18 cellular contexts compared by ENCODE assay signal in genomic region chr11:93519179-93519578, GRCh38. TPM values are rescaled to one million over a fixed set of nuclear protein-coding genes. Genes with fewer than 3 reads are reported as not detected.
DNase-seq lines count a peak whose midpoint lies in the region; ATAC-seq, FAIRE-seq and TF ChIP-seq lines count a peak whose summit lies in the region.
"Had no signal": no experiment of that assay in that cellular context is flagged by ENCODE, and none has a peak within 500 bp of the region (broad histone marks: within the 10 kb centered on the region; RNA-seq: fewer than 3 reads in every experiment).

No MANE protein-coding gene starts in this region.

- peak overlapping the region; percentile 14 for H3K4me2 ChIP-seq in GM12878 (ENCODE audit: control insufficient read depth, insufficient read depth)

- RAD21 ChIA-PET in GM12878 (lab: Charles Lee; ENCODE audit: unreplicated experiment) = interaction anchor here (0.6 to 15.4 kb wide), 2 partner anchors 18 to 115 kb away, joined by 3 to 299 read pairs; partner anchors contain the start of gene SMCO4

- H3K4me3 ChIP-seq in GM12878 (no peak overlapping the region), heart left ventricle (no peak overlapping the region)

- H2AFZ ChIP-seq in GM12878 (ENCODE audit: control insufficient read depth, low read depth, low read length) = no peak overlapping the region

- 82% methylated on average over 1 of the region's 1 CpG for WGBS in GM12878 (ENCODE audit: insufficient coverage, insufficient replicate concordance, low lambda C conversion rate, missing lambda C conversion rate)
- WGBS in heart left ventricle, 4 donors = 79 to 89% (median 85%) methylated on average over 1 of the region's 1 CpG

- H3K79me2 ChIP-seq in GM12878 (ENCODE audit: control insufficient read depth, insufficient read depth, low read length) = peaks cover 44% of the 10 kb centered on the region

- no peaks in the 10 kb centered on the region for H4K20me1 ChIP-seq in GM12878 (ENCODE audit: control insufficient read depth, insufficient read depth)

- H3K4me1 ChIP-seq in GM12878 (ENCODE audit: control insufficient read depth, insufficient read depth, low read length) (peaks cover 51% of the 10 kb centered on the region), heart left ventricle (peaks cover 0 to 60% (median 16%) of the 10 kb centered on the region in 12 donors)

- in situ Hi-C loops in GM12878 (cut with MboI) (no loop called here), GM13977 (cut with MboI; ENCODE audit: low pct_unique_long_range_greater_than_20kb, low sequenced_read_pairs, unreplicated experiment) (no loop called here)

- CTCF ChIA-PET in GM12878 (lab: Yijun Ruan, JAX) = interaction anchor here (0.6 kb wide), 1 partner anchor 1493 kb away, joined by 3 read pairs; no protein-coding TSS in a partner anchor

- TF ChIP-seq CTCF in GM12878 (IDR thresholded peaks at IDR 0.05 in 2 of 3, conservative IDR thresholded peaks at IDR 0.05 in 1 of 3; ENCODE audit: control insufficient read depth in 2 of 3, extremely low read depth in 1 of 3, insufficient read depth in 1 of 3, low read depth in 3 of 3, low read length in 3 of 3) = no peak
- TF ChIP-seq CTCF in GM13977 (IDR thresholded peaks at IDR 0.05; ENCODE audit: extremely low read depth, insufficient read depth, missing control alignments) = no peak
- no peak for TF ChIP-seq CTCF in heart left ventricle (IDR thresholded peaks at IDR 0.05)

- DNase-seq in DMS153 treated with DMSO at 0.1 percent for 48 hours (lab: John Stamatoyannopoulos, UW; ENCODE audit: unreplicated experiment) = peak; percentile 78
- DNase-seq in NCI-H1092 treated with DMSO at 0.1 percent for 48 hours (lab: John Stamatoyannopoulos, UW) = peak; percentile 95
- DNase-seq in NCI-H510A (lab: John Stamatoyannopoulos, UW) = peak; percentile 43
- no peak for DNase-seq in GM12878 (ENCODE audit: low read depth, low spot score)
- DNase-seq in LoVo (ENCODE audit: low spot score) = no peak
- DNase-seq in GM13977 (ENCODE audit: low spot score) = no peak
- DNase-seq in heart left ventricle = no peak
- DNase-seq: activated CD4-positive, alpha-beta T cell treated with anti-CD3 and anti-CD28 coated beads for 4 hours; activated CD8-positive, alpha-beta memory T cell treated with anti-CD3 and anti-CD28 coated beads, Interleukin-2, amount 50 U/mL, for 4 hours; AML-193; hippocampal formation; mesendoderm; NCI-H226; nephron progenitor cell had no signal

- intact Hi-C loops in GM12878 (cut with micrococcal nuclease; ENCODE audit: unreplicated experiment) (no loop called here), heart left ventricle (cut with DNase I) (no loop called here)

- TF ChIP-seq POLR2A in GM12878 (IDR thresholded peaks at IDR 0.05; ENCODE audit: low read depth, low read length) (no peak), heart left ventricle (IDR thresholded peaks at IDR 0.05) (no peak)

- no peak for FAIRE-seq in GM12878 (lab: Jason Lieb, UNC)
- FAIRE-seq: D721Med, endometrium had no signal

- H3K9me3 ChIP-seq in GM12878 (replicated peaks; ENCODE audit: control insufficient read depth, insufficient read depth, low read length) (no peaks in the 10 kb centered on the region), heart left ventricle (no peaks in the 10 kb centered on the region)

- H3K36me3 ChIP-seq in GM12878 (ENCODE audit: control insufficient read depth in 2 of 2, insufficient read depth in 2 of 2, low read length in 1 of 2) (no peaks in the 10 kb centered on the region; a peak in 1 of 4 replicates), heart left ventricle (no peaks in the 10 kb centered on the region)

- H3K9ac ChIP-seq in GM12878 (ENCODE audit: control insufficient read depth, insufficient read depth, low read length) = no peak overlapping the region

- H3K27ac ChIP-seq in GM12878 (ENCODE audit: control insufficient read depth, insufficient read depth) (no peak overlapping the region), heart left ventricle (no peak overlapping the region)

- SMC1A ChIA-PET in GM12878 (lab: Charles Lee; ENCODE audit: uncharacterized antibody, unreplicated experiment) = interaction anchor here (0.7 to 9.3 kb wide), 2 partner anchors 17 to 28 kb away, joined by 3 to 275 read pairs; no protein-coding TSS in a partner anchor

- no peak for TF ChIP-seq RAD21 in GM12878 (IDR thresholded peaks at IDR 0.05; ENCODE audit: insufficient read depth, low read depth, low read length)

- no TSS peak for BruUV-seq in GM12878 (replicated peaks; lab: Mats Ljungman, UMichigan)

- TF ChIP-seq EP300 in GM12878 (IDR thresholded peaks at IDR 0.05; ENCODE audit: borderline replicate concordance in 1 of 2, control insufficient read depth in 1 of 2, low read depth in 2 of 2, low read length in 2 of 2) = no peak

- no peaks in the 10 kb centered on the region for H3K27me3 ChIP-seq in GM12878 (replicated peaks in 1 of 2; ENCODE audit: control insufficient read depth in 2 of 2, insufficient read depth in 2 of 2, low read length in 1 of 2)
- no peaks in the 10 kb centered on the region for H3K27me3 ChIP-seq in heart left ventricle

- no peak for ATAC-seq in GM12878
- ATAC-seq in HG03442 (IDR thresholded peaks at IDR 0.05; ENCODE audit: unreplicated experiment) = no peak
- no peak for ATAC-seq in heart left ventricle
- ATAC-seq: Panc1 had no signal

- POLR2A ChIA-PET in GM12878 (lab: Charles Lee) = interaction anchor here (1.1 to 1.5 kb wide), 2 partner anchors 14 to 20 kb away, joined by 3 to 4 read pairs; no protein-coding TSS in a partner anchor

TF ChIP-seq in GM12878, 131 proteins besides CTCF, POLR2A, EP300 and RAD21 (continues in another document):
- TF ChIP-seq CUX1 (IDR thresholded peaks at IDR 0.05; ENCODE audit: insufficient replicate concordance, low read depth, low read length) = no peak
- no peak for TF ChIP-seq SIX5 (IDR thresholded peaks at IDR 0.05; ENCODE audit: low read depth, low read length, severe bottlenecking)
- TF ChIP-seq PAX5 (IDR thresholded peaks at IDR 0.05; ENCODE audit: borderline replicate concordance, low read depth, low read length) = no peak
- TF ChIP-seq PKNOX1 (IDR thresholded peaks at IDR 0.05) = peak; percentile 18; the same call in 1 of the 2 replicates

RNA-seq across cellular contexts. Expression of gene SMCO4, which starts 24.0 kb away (rescaled TPM):
- total RNA-seq in GM12878 (2013; cell fraction: nucleolus; rRNA removed) = 20.0 and 25.0 TPM in 2 replicates
- total RNA-seq in GM12878 (2014; rRNA removed) (27.9 and 29.6 TPM in 2 replicates), GM12878 (2014; rRNA removed; fragmentation: Illumina TruSeq; extraction: Trizol) (23.6 and 24.4 TPM in 2 replicates), GM12878 (2021) (24.8 and 26.1 TPM in 2 replicates), heart left ventricle (10 to 100 TPM; 28.5 to 71.7 (median 52.5) TPM)
- 31.0 TPM for polyA plus RNA-seq in GM12878 (2011; ENCODE audit: low read depth)
- polyA plus RNA-seq in GM12878 (2011; rRNA removed) (56.8 and 59.9 TPM in 2 replicates), GM12878 (2014; fragmentation: Illumina TruSeq; extraction: Trizol) (18.7 and 25.9 TPM in 2 replicates), GM12878 (2014; fragmentation: Nextera tagmentation; extraction: Ambion mirVana) (1 to 10 TPM; 3.6 to 8.1 TPM), GM12878 (2014; rRNA removed) (31.4 and 40.3 TPM in 2 replicates), GM12878 (2016; fragmentation: Nextera tagmentation; extraction: Ambion mirVana) (10 to 100 TPM; 36.4 to 41.8 TPM), heart left ventricle (10 to 100 TPM; 39.7 to 81.4 TPM)
- polyA plus RNA-seq in GM12878 (2011; cell fraction: cytosol; rRNA removed) = 53.5 and 81.3 TPM in 2 replicates
- polyA plus RNA-seq in GM12878 (2011; cell fraction: nucleus; rRNA removed) = 42.5 and 56.3 TPM in 2 replicates
- 44.7 and 48.4 TPM in 2 replicates for polyA plus RNA-seq in GM12878 (2012)
- 14.8 and 28.9 TPM in 2 replicates for polyA minus RNA-seq in GM12878 (2011; rRNA and poly(A)+ RNA removed)
- 8.0 and 15.2 TPM in 2 replicates for polyA minus RNA-seq in GM12878 (2011; cell fraction: cytosol; rRNA and poly(A)+ RNA removed)
- 8.9 and 11.4 TPM in 2 replicates for polyA minus RNA-seq in GM12878 (2011; cell fraction: nucleus; rRNA and poly(A)+ RNA removed)

Comparison
In these comparisons a context has a peak if more than half of its experiments do, and no peak if none do; other contexts are left out.
1. DNase-seq: peak in DMS153 treated with DMSO at 0.1 percent for 48 hours (single experiment), NCI-H1092 treated with DMSO at 0.1 percent for 48 hours (single experiment) and NCI-H510A (single experiment); none in GM12878 (single experiment), LoVo (single experiment), GM13977 (single experiment) and heart left ventricle (0 of 5).